In genomic region chr12:49060237-49061156, GRCh38 we compare ENCODE assay signal across 1 cellular context.
TF ChIP-seq lines count a peak whose summit lies in the region.

A gene with protein sequence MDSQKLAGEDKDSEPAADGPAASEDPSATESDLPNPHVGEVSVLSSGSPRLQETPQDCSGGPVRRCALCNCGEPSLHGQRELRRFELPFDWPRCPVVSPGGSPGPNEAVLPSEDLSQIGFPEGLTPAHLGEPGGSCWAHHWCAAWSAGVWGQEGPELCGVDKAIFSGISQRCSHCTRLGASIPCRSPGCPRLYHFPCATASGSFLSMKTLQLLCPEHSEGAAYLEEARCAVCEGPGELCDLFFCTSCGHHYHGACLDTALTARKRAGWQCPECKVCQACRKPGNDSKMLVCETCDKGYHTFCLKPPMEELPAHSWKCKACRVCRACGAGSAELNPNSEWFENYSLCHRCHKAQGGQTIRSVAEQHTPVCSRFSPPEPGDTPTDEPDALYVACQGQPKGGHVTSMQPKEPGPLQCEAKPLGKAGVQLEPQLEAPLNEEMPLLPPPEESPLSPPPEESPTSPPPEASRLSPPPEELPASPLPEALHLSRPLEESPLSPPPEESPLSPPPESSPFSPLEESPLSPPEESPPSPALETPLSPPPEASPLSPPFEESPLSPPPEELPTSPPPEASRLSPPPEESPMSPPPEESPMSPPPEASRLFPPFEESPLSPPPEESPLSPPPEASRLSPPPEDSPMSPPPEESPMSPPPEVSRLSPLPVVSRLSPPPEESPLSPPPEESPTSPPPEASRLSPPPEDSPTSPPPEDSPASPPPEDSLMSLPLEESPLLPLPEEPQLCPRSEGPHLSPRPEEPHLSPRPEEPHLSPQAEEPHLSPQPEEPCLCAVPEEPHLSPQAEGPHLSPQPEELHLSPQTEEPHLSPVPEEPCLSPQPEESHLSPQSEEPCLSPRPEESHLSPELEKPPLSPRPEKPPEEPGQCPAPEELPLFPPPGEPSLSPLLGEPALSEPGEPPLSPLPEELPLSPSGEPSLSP (N-terminal part only) (minus strand): TSS chr12:49060794. CDS start chr12:49055324, 5,470 bp downstream.

TF ChIP-seq in HepG2, 621 proteins besides CTCF, POLR2A, EP300 and RAD21 (continued from another document and continues in another):
- TF ChIP-seq HNF4G (IDR thresholded peaks at IDR 0.05; ENCODE audit: borderline replicate concordance, low read depth, low read length): peak; percentile 66; the same call in 1 of the 2 replicates
- TF ChIP-seq HNF4G (CRISPR knock-in tag; IDR thresholded peaks at IDR 0.05; ENCODE audit: borderline replicate concordance, low read depth): no peak
- TF ChIP-seq KDM5B (CRISPR knock-in tag; IDR thresholded peaks at IDR 0.05; ENCODE audit: borderline replicate concordance): peak; percentile 88; the same call in 1 of the 2 replicates
- TF ChIP-seq RFX3 (CRISPR knock-in tag; IDR thresholded peaks at IDR 0.05): no peak
- TF ChIP-seq SP5 (CRISPR knock-in tag; IDR thresholded peaks at IDR 0.05; ENCODE audit: borderline replicate concordance, low read depth): no peak
- TF ChIP-seq POLR2AphosphoS5 (IDR thresholded peaks at IDR 0.05; ENCODE audit: low read depth, low read length): peak; percentile 52
- no peak for TF ChIP-seq ATRX (CRISPR knock-in tag; IDR thresholded peaks at IDR 0.05; ENCODE audit: borderline replicate concordance)
- TF ChIP-seq ZNF501 (CRISPR knock-in tag; IDR thresholded peaks at IDR 0.05): peak; percentile 90
- peak; percentile 77 for TF ChIP-seq MEIS2 (CRISPR knock-in tag; IDR thresholded peaks at IDR 0.05)
- no peak for TF ChIP-seq TRIM24 (CRISPR knock-in tag; IDR thresholded peaks at IDR 0.05)
- TF ChIP-seq HES4 (CRISPR knock-in tag; IDR thresholded peaks at IDR 0.05; ENCODE audit: borderline replicate concordance): peak; percentile 83
- peak; percentile 71; the same call in 1 of the 2 replicates for TF ChIP-seq TRAFD1 (CRISPR knock-in tag; IDR thresholded peaks at IDR 0.05; ENCODE audit: borderline replicate concordance)
- peak; percentile 98 for TF ChIP-seq MYC (CRISPR knock-in tag; IDR thresholded peaks at IDR 0.05; ENCODE audit: borderline replicate concordance)
- peak; percentile 91; the same call in 1 of the 2 replicates for TF ChIP-seq ZNF350 (CRISPR knock-in tag; IDR thresholded peaks at IDR 0.05; ENCODE audit: borderline replicate concordance, low read depth)
- TF ChIP-seq ZNF451 (CRISPR knock-in tag; IDR thresholded peaks at IDR 0.05): peak; percentile 91
- 0 out of 2 replicates have a peak, but pooled peaks have one; percentile 60 for TF ChIP-seq ZNF543 (CRISPR knock-in tag; IDR thresholded peaks at IDR 0.05)
- TF ChIP-seq CCDC6 (CRISPR knock-in tag; IDR thresholded peaks at IDR 0.05): peak; percentile 96
- TF ChIP-seq ZNF34 (CRISPR knock-in tag; IDR thresholded peaks at IDR 0.05; ENCODE audit: borderline replicate concordance): 0 out of 2 replicates have a peak, but pooled peaks have one; percentile 19
- TF ChIP-seq EHMT2 (IDR thresholded peaks at IDR 0.05; ENCODE audit: borderline replicate concordance, low read depth, low read length): no peak
- TF ChIP-seq TSC22D2 (CRISPR knock-in tag; IDR thresholded peaks at IDR 0.05; ENCODE audit: borderline replicate concordance): no peak
- peak; percentile 67; the same call in 1 of the 2 replicates for TF ChIP-seq ZBTB20 (CRISPR knock-in tag; IDR thresholded peaks at IDR 0.05; ENCODE audit: borderline replicate concordance, low read depth)
- TF ChIP-seq, protein P1, sequence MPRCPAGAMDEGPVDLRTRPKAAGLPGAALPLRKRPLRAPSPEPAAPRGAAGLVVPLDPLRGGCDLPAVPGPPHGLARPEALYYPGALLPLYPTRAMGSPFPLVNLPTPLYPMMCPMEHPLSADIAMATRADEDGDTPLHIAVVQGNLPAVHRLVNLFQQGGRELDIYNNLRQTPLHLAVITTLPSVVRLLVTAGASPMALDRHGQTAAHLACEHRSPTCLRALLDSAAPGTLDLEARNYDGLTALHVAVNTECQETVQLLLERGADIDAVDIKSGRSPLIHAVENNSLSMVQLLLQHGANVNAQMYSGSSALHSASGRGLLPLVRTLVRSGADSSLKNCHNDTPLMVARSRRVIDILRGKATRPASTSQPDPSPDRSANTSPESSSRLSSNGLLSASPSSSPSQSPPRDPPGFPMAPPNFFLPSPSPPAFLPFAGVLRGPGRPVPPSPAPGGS (CRISPR knock-in tag; IDR thresholded peaks at IDR 0.05): peak; percentile 86; the same call in 1 of the 2 replicates
- TF ChIP-seq DR1 (CRISPR knock-in tag; IDR thresholded peaks at IDR 0.05): peak; percentile 63
- TF ChIP-seq ZNF296 (CRISPR knock-in tag; conservative IDR thresholded peaks at IDR 0.05): no peak; the same call in 1 of the 2 replicates
- TF ChIP-seq CENPT (CRISPR knock-in tag; IDR thresholded peaks at IDR 0.05; ENCODE audit: low read depth): no peak
- TF ChIP-seq, protein P2, sequence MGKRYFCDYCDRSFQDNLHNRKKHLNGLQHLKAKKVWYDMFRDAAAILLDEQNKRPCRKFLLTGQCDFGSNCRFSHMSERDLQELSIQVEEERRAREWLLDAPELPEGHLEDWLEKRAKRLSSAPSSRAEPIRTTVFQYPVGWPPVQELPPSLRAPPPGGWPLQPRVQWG (CRISPR knock-in tag; IDR thresholded peaks at IDR 0.05; ENCODE audit: borderline replicate concordance, low read depth): no peak
- TF ChIP-seq, protein P3, sequence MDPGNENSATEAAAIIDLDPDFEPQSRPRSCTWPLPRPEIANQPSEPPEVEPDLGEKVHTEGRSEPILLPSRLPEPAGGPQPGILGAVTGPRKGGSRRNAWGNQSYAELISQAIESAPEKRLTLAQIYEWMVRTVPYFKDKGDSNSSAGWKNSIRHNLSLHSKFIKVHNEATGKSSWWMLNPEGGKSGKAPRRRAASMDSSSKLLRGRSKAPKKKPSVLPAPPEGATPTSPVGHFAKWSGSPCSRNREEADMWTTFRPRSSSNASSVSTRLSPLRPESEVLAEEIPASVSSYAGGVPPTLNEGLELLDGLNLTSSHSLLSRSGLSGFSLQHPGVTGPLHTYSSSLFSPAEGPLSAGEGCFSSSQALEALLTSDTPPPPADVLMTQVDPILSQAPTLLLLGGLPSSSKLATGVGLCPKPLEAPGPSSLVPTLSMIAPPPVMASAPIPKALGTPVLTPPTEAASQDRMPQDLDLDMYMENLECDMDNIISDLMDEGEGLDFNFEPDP (CRISPR knock-in tag; conservative IDR thresholded peaks at IDR 0.05): no peak
- no peak for TF ChIP-seq ZNF326 (CRISPR knock-in tag; IDR thresholded peaks at IDR 0.05; ENCODE audit: borderline replicate concordance)
- TF ChIP-seq, protein P4, sequence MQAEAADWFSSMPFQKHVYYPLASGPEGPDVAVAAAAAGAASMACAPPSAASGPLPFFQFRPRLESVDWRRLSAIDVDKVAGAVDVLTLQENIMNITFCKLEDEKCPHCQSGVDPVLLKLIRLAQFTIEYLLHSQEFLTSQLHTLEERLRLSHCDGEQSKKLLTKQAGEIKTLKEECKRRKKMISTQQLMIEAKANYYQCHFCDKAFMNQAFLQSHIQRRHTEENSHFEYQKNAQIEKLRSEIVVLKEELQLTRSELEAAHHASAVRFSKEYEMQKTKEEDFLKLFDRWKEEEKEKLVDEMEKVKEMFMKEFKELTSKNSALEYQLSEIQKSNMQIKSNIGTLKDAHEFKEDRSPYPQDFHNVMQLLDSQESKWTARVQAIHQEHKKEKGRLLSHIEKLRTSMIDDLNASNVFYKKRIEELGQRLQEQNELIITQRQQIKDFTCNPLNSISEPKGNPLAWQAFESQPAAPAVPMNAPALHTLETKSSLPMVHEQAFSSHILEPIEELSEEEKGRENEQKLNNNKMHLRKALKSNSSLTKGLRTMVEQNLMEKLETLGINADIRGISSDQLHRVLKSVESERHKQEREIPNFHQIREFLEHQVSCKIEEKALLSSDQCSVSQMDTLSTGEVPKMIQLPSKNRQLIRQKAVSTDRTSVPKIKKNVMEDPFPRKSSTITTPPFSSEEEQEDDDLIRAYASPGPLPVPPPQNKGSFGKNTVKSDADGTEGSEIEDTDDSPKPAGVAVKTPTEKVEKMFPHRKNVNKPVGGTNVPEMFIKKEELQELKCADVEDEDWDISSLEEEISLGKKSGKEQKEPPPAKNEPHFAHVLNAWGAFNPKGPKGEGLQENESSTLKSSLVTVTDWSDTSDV (CRISPR knock-in tag; IDR thresholded peaks at IDR 0.05): no peak
- no peak for TF ChIP-seq ZNF546 (CRISPR knock-in tag; conservative IDR thresholded peaks at IDR 0.05)
- no peak for TF ChIP-seq NONO (IDR thresholded peaks at IDR 0.05)
- TF ChIP-seq NONO (CRISPR knock-in tag; conservative IDR thresholded peaks at IDR 0.05): peak; percentile 88; the same call in 1 of the 2 replicates
- TF ChIP-seq SIN3A (IDR thresholded peaks at IDR 0.05; ENCODE audit: borderline replicate concordance, low read depth, low read length): peak; percentile 80; the same call in 1 of the 2 replicates
- TF ChIP-seq, protein P5, sequence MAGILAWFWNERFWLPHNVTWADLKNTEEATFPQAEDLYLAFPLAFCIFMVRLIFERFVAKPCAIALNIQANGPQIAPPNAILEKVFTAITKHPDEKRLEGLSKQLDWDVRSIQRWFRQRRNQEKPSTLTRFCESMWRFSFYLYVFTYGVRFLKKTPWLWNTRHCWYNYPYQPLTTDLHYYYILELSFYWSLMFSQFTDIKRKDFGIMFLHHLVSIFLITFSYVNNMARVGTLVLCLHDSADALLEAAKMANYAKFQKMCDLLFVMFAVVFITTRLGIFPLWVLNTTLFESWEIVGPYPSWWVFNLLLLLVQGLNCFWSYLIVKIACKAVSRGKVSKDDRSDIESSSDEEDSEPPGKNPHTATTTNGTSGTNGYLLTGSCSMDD (CRISPR knock-in tag; IDR thresholded peaks at IDR 0.05): no peak
- 0 out of 2 replicates have a peak, but pooled peaks have one; percentile 24 for TF ChIP-seq TCF7 (IDR thresholded peaks at IDR 0.05; ENCODE audit: low read depth)
- TF ChIP-seq PRMT3 (CRISPR knock-in tag; IDR thresholded peaks at IDR 0.05; ENCODE audit: borderline replicate concordance, low read depth): peak; percentile 52; the same call in 1 of the 2 replicates
- peak; percentile 59 for TF ChIP-seq CBX1 (IDR thresholded peaks at IDR 0.05; ENCODE audit: low read depth)
- peak; percentile 53 for TF ChIP-seq ETV5 (CRISPR knock-in tag; IDR thresholded peaks at IDR 0.05; ENCODE audit: borderline replicate concordance)
- TF ChIP-seq NBN (conservative IDR thresholded peaks at IDR 0.05): no peak
- peak; percentile 88 for TF ChIP-seq SRSF1 (optimal IDR thresholded peaks at IDR 0.05; ENCODE audit: low read depth, low read length)
- peak; percentile 66; the same call in 1 of the 2 replicates for TF ChIP-seq ERF (CRISPR knock-in tag; IDR thresholded peaks at IDR 0.05)
- TF ChIP-seq ZNF510 (CRISPR knock-in tag; IDR thresholded peaks at IDR 0.05; ENCODE audit: low read depth): no peak; the same call in 1 of the 2 replicates
- TF ChIP-seq RBM39 (IDR thresholded peaks at IDR 0.05; ENCODE audit: low read depth, low read length, poor library complexity, severe bottlenecking): peak; percentile 98
- TF ChIP-seq, protein P6, sequence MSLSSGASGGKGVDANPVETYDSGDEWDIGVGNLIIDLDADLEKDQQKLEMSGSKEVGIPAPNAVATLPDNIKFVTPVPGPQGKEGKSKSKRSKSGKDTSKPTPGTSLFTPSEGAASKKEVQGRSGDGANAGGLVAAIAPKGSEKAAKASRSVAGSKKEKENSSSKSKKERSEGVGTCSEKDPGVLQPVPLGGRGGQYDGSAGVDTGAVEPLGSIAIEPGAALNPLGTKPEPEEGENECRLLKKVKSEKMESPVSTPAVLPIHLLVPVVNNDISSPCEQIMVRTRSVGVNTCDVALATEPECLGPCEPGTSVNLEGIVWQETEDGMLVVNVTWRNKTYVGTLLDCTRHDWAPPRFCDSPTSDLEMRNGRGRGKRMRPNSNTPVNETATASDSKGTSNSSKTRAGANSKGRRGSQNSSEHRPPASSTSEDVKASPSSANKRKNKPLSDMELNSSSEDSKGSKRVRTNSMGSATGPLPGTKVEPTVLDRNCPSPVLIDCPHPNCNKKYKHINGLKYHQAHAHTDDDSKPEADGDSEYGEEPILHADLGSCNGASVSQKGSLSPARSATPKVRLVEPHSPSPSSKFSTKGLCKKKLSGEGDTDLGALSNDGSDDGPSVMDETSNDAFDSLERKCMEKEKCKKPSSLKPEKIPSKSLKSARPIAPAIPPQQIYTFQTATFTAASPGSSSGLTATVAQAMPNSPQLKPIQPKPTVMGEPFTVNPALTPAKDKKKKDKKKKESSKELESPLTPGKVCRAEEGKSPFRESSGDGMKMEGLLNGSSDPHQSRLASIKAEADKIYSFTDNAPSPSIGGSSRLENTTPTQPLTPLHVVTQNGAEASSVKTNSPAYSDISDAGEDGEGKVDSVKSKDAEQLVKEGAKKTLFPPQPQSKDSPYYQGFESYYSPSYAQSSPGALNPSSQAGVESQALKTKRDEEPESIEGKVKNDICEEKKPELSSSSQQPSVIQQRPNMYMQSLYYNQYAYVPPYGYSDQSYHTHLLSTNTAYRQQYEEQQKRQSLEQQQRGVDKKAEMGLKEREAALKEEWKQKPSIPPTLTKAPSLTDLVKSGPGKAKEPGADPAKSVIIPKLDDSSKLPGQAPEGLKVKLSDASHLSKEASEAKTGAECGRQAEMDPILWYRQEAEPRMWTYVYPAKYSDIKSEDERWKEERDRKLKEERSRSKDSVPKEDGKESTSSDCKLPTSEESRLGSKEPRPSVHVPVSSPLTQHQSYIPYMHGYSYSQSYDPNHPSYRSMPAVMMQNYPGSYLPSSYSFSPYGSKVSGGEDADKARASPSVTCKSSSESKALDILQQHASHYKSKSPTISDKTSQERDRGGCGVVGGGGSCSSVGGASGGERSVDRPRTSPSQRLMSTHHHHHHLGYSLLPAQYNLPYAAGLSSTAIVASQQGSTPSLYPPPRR (CRISPR knock-in tag; IDR thresholded peaks at IDR 0.05; ENCODE audit: borderline replicate concordance): peak; percentile 37; the same call in 1 of the 2 replicates
- TF ChIP-seq NFE2L2 (IDR thresholded peaks at IDR 0.05; ENCODE audit: low read length): peak; percentile 70
- TF ChIP-seq TEAD2 (CRISPR knock-in tag; IDR thresholded peaks at IDR 0.05): no peak
- TF ChIP-seq ISX (CRISPR knock-in tag; conservative IDR thresholded peaks at IDR 0.05): no peak
- TF ChIP-seq RCOR2 (CRISPR knock-in tag; IDR thresholded peaks at IDR 0.05): no peak
- peak; percentile 89 for TF ChIP-seq SP4 (CRISPR knock-in tag; IDR thresholded peaks at IDR 0.05)
- TF ChIP-seq ZNF782 (CRISPR knock-in tag; IDR thresholded peaks at IDR 0.05; ENCODE audit: borderline replicate concordance): 0 out of 2 replicates have a peak, but pooled peaks have one; percentile 25
- TF ChIP-seq ZNF136 (CRISPR knock-in tag; IDR thresholded peaks at IDR 0.05; ENCODE audit: low read depth): no peak
- peak; percentile 57; the same call in 1 of the 2 replicates for TF ChIP-seq RNF2 (conservative IDR thresholded peaks at IDR 0.05; ENCODE audit: low read depth)
- TF ChIP-seq SMAD3 (CRISPR knock-in tag; IDR thresholded peaks at IDR 0.05): peak; percentile 80
- no peak for TF ChIP-seq KLF9 (CRISPR knock-in tag; IDR thresholded peaks at IDR 0.05; ENCODE audit: low read depth)
